Comparison of ENCODE assay signal across 13 cellular contexts in the genomic region with DNA sequence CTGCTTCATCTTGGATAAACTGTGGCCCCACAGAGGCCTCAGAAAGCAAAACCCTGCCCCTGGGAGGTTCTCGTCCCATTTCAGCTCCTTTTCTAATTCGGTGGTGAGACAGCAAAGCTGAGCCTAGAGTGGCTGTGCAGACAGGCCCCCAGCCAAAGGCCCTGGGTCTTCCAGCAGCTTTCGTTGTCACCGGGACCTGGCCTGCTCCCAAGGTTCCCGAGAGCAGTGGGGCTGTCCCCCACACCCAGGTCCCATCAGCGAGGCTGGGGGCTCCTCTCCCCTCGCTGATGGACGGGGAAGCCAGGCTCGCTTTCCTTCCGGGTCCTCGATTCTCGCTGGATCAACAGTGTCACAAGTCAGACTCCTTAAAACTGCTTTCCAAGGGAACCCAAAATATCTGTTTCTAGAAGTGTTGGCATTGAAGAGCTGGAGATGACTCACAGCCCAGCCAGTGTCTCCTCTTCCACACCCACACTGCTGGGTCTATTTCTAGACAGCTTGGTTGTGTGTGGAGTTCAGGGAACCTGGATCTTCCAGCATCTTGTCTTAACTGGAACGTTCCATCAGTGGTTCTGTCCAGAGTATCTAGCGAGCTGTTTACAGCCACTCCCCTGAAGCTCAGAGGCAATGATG. TPM values are rescaled to one million over a fixed set of nuclear protein-coding genes. Genes with fewer than 3 reads are reported as not detected.
DNase-seq lines count a peak whose midpoint lies in the region; ATAC-seq and TF ChIP-seq lines count a peak whose summit lies in the region.
"Had no signal": no experiment of that assay in that cellular context is flagged by ENCODE, and none has a peak within 500 bp of the region (broad histone marks: within the 10 kb centered on the region; RNA-seq: fewer than 3 reads in every experiment).

No MANE protein-coding gene starts in this region.

- H3K36me3 ChIP-seq in left lung (no peaks in the 10 kb centered on the region), MM.1S (replicated peaks; ENCODE audit: insufficient read depth, low read length) (no peaks in the 10 kb centered on the region)
- H3K36me3 ChIP-seq: BE2C, esophagus muscularis mucosa, ovary had no signal

- no peak overlapping the region for H2AFZ ChIP-seq in MM.1S (ENCODE audit: low read length)

- intact Hi-C loops in left lung (cut with DNase I), result no loop called here

- H3K79me2 ChIP-seq in MM.1S (ENCODE audit: low read length), result no peaks in the 10 kb centered on the region

- H3K4me2 ChIP-seq in MM.1S (ENCODE audit: low read depth, low read length), result no peak overlapping the region

- no peak overlapping the region for H3K9ac ChIP-seq in MM.1S (ENCODE audit: low read length)

- TF ChIP-seq CTCF in cardiac fibroblast (IDR thresholded peaks at IDR 0.05; ENCODE audit: low read depth, low read length) (no peak), left lung (IDR thresholded peaks at IDR 0.05) (no peak), MM.1S (IDR thresholded peaks at IDR 0.05; ENCODE audit: low read length) (no peak)

- no peaks in the 10 kb centered on the region for H3K9me2 ChIP-seq in MM.1S (replicated peaks; ENCODE audit: insufficient read depth, low read length)

- H3K4me1 ChIP-seq in left lung (peaks cover 0 to 6% of the 10 kb centered on the region in 2 donors), MM.1S (ENCODE audit: low read length) (no peaks in the 10 kb centered on the region)
- H3K4me1 ChIP-seq: BE2C had no signal

- H3K4me3 ChIP-seq in cardiac fibroblast (replicated peaks in 1 of 2; ENCODE audit: low read depth in 2 of 2, low read length in 2 of 2), result no peak overlapping the region
- H3K4me3 ChIP-seq in left lung, result no peak overlapping the region
- H3K4me3 ChIP-seq in MM.1S (ENCODE audit: low read length), result no peak overlapping the region
- H3K4me3 ChIP-seq: esophagus muscularis mucosa, ovary had no signal

- no peaks in the 10 kb centered on the region for H3F3A ChIP-seq in MM.1S (ENCODE audit: insufficient read depth, low read length)

- no peaks in the 10 kb centered on the region for H4K20me1 ChIP-seq in MM.1S (ENCODE audit: insufficient read depth, low read length)

- H3K9me3 ChIP-seq in left lung (no peaks in the 10 kb centered on the region), MM.1S (replicated peaks; ENCODE audit: insufficient read depth, low read length) (no peaks in the 10 kb centered on the region)
- H3K9me3 ChIP-seq: BE2C, esophagus muscularis mucosa, ovary had no signal

- H3K27ac ChIP-seq in left lung (no peak overlapping the region), MM.1S (ENCODE audit: low read length) (no peak overlapping the region)
- H3K27ac ChIP-seq: esophagus muscularis mucosa, ovary had no signal

- peaks cover 0 to 22% of the 10 kb centered on the region in 2 donors for H3K27me3 ChIP-seq in left lung
- H3K27me3 ChIP-seq in MM.1S (replicated peaks; ENCODE audit: insufficient read depth, low read length), result peaks cover 28% of the 10 kb centered on the region
- H3K27me3 ChIP-seq: BE2C, ovary had no signal

- peak; percentile 81 for DNase-seq in AG08396 (ENCODE audit: low spot score)
- DNase-seq in LHCN-M2 (ENCODE audit: low read depth), result peak; percentile 47
- peak; percentile 45 to 58 for DNase-seq in cardiac fibroblast (ENCODE audit: low read depth in 2 of 2)
- peak in 1 of 2 donors; percentile 60 for DNase-seq in left lung
- no peak for DNase-seq in MM.1S
- no peak for DNase-seq in NCI-H1694 (lab: John Stamatoyannopoulos, UW)
- DNase-seq: BE2C, NCI-H2081, ovary had no signal

- ATAC-seq in left lung, result peak; percentile 11
- ATAC-seq in HG02970 (IDR thresholded peaks at IDR 0.05; ENCODE audit: low FRiP score, unreplicated experiment), result no peak
- no peak for ATAC-seq in HG02973 (IDR thresholded peaks at IDR 0.05; ENCODE audit: unreplicated experiment)
- ATAC-seq: left lobe of liver had no signal

RNA-seq across cellular contexts. Expression of a gene that starts 35.0 kb away (rescaled TPM):
- 27.9 and 28.6 TPM in 2 replicates for total RNA-seq in LHCN-M2 (2014; rRNA removed)
- 22.0 TPM for polyA plus RNA-seq in LHCN-M2 (2012)
- total RNA-seq in left lung, result 10 to 100 TPM; 16.1 to 19.6 TPM

RNA-seq across cellular contexts. Expression of a gene that starts 40.7 kb away (rescaled TPM):
- total RNA-seq in LHCN-M2 (2014; rRNA removed) (21.7 and 24.0 TPM in 2 replicates), left lung (100 to 1,000 TPM; 106 to 111 TPM)
- polyA plus RNA-seq in LHCN-M2 (2012), result 22.2 TPM

RNA-seq across cellular contexts. Expression of a gene that starts 48.3 kb away (rescaled TPM):
- 5.8 and 9.8 TPM in 2 replicates for total RNA-seq in LHCN-M2 (2014; rRNA removed)
- 137 TPM for polyA plus RNA-seq in LHCN-M2 (2012)
- total RNA-seq in left lung, result 100 to 1,000 TPM; 123 to 133 TPM

Comparison
In these comparisons a context has a peak if more than half of its experiments do, and no peak if none do; other contexts are left out.
1. DNase-seq: peak in AG08396 (single experiment), LHCN-M2 (single experiment) and cardiac fibroblast (2 of 2); none in MM.1S (single experiment) and NCI-H1694 (single experiment).
2. RNA of a gene that starts 48.3 kb away (total RNA-seq): 123 to 133 TPM in left lung; 5.8 to 9.8 TPM in LHCN-M2; every median in the first group is over 10 times any median in the second.